In genomic region chr18:79399275-79400081, GRCh38 we compare ENCODE assay signal across 9 cellular contexts. TPM values are rescaled to one million over a fixed set of nuclear protein-coding genes. Genes with fewer than 3 reads are reported as not detected.
A peak's percentile ranks its signal among the peaks of the same experiment; 100 is the strongest.
DNase-seq lines count a peak whose midpoint lies in the region; ATAC-seq, FAIRE-seq and TF ChIP-seq lines count a peak whose summit lies in the region.
"Had no signal": no experiment of that assay in that cellular context is flagged by ENCODE, and none has a peak within 500 bp of the region (broad histone marks: within the 10 kb centered on the region; RNA-seq: fewer than 3 reads in every experiment).

No MANE protein-coding gene starts in this region.

- H3K27ac Mint-ChIP-seq in H9 (no peak overlapping the region), activated B cell treated with CpG ODN at 0.5 μM for 24 hours (peak overlapping the region; percentile 87)

- H3K27me3 Mint-ChIP-seq in H9 (ENCODE audit: low read depth) (peaks cover 53% of the 10 kb centered on the region), activated B cell treated with CpG ODN at 0.5 μM for 24 hours (no peaks in the 10 kb centered on the region)

- peak overlapping the region; percentile 40; the same call in 1 of the 2 replicates for H3K14ac ChIP-seq in H9 (ENCODE audit: insufficient read depth, low read length)

- POLR2A ChIA-PET in activated B cell treated with CpG ODN at 0.5 μM for 24 hours (lab: Charles Lee): interaction anchor here (0.7 to 4.0 kb wide), 5 partner anchors 36 to 124 kb away, joined by 3 to 38 read pairs (median 6); no protein-coding TSS in a partner anchor

- no peak overlapping the region for H3K56ac ChIP-seq in H9 (ENCODE audit: insufficient read length, low read depth, low read length)

- H3K4me1 Mint-ChIP-seq in H9 (peaks cover 0 to 17% of the 10 kb centered on the region in 2 experiments; a peak in 2 of 4 replicates), activated B cell treated with CpG ODN at 0.5 μM for 24 hours (peaks cover 65% of the 10 kb centered on the region)

- in situ Hi-C loops in GM13977 (cut with MboI; ENCODE audit: low pct_unique_long_range_greater_than_20kb, low sequenced_read_pairs, unreplicated experiment) (no loop called here), KBM-7 (cut with MboI; ENCODE audit: low pct_unique_long_range_greater_than_20kb, low sequenced_read_pairs) (loop anchor here (10.0 to 25.0 kb wide), 2 partner anchors 115 to 238 kb away; no protein-coding TSS in a partner anchor)

- no peak overlapping the region for H4K5ac ChIP-seq in H9 (ENCODE audit: insufficient read length, low read depth, low read length)

- no peak overlapping the region for H2AK5ac ChIP-seq in H9 (ENCODE audit: insufficient read length, low read length)

- WGBS in H9 (ENCODE audit: extremely low coverage, insufficient read length, low lambda C conversion rate): no CpG with 5 or more reads among the region's 79 CpGs

- no peaks in the 10 kb centered on the region for H4K20me1 ChIP-seq in H9 (ENCODE audit: control insufficient read depth, insufficient read depth, insufficient read length)

- no peak overlapping the region for H2AFZ ChIP-seq in H9 (ENCODE audit: low read length)

- H3K79me2 ChIP-seq in H9 (ENCODE audit: insufficient read depth, low read length): no peaks in the 10 kb centered on the region

- TF ChIP-seq CTCF in H9 (conservative IDR thresholded peaks at IDR 0.05) (no peak), activated B cell treated with CpG ODN at 0.5 μM for 24 hours (IDR thresholded peaks at IDR 0.05) (no peak), foreskin fibroblast (IDR thresholded peaks at IDR 0.05; ENCODE audit: low read depth, low read length) (no peak), retinal pigment epithelial cell (conservative IDR thresholded peaks at IDR 0.05; ENCODE audit: low read depth, low read length) (no peak), GM13977 (IDR thresholded peaks at IDR 0.05; ENCODE audit: extremely low read depth, insufficient read depth, missing control alignments) (no peak), D721Med (IDR thresholded peaks at IDR 0.05; ENCODE audit: insufficient read depth, missing control alignments) (no peak)

- H3K4me3 ChIP-seq in foreskin fibroblast (ENCODE audit: low read depth in 1 of 2, low read length in 2 of 2) (peak overlapping the region; percentile 45 to 50), retinal pigment epithelial cell (ENCODE audit: low read length) (peak overlapping the region; percentile 34)

- CTCF ChIA-PET in activated B cell treated with CpG ODN at 0.5 μM for 24 hours (lab: Charles Lee): interaction anchor here (4.3 kb wide), 1 partner anchor 19 kb away, joined by 16 read pairs; no protein-coding TSS in a partner anchor

- H3K23me2 ChIP-seq in H9 (ENCODE audit: insufficient read length, low read depth, low read length, poor library complexity, severe bottlenecking): peaks cover 12% of the 10 kb centered on the region

- ATAC-seq in activated B cell treated with CpG ODN at 0.5 μM for 24 hours (ENCODE audit: low read depth): peak; percentile 7
- ATAC-seq in GM21360 (IDR thresholded peaks at IDR 0.05; ENCODE audit: unreplicated experiment): no peak

- H3K4me3 Mint-ChIP-seq in H9 (peak overlapping the region; percentile 16 to 76), activated B cell treated with CpG ODN at 0.5 μM for 24 hours (peak overlapping the region; percentile 81)

- no peak overlapping the region for H3K9ac ChIP-seq in H9 (ENCODE audit: extremely low read depth, insufficient read length, low read length)

- peak overlapping the region; percentile 48 for H3K4me2 ChIP-seq in H9 (ENCODE audit: insufficient read depth, insufficient read length, low read length)

- no peak overlapping the region for H2BK12ac ChIP-seq in H9 (ENCODE audit: insufficient read length, low read depth, low read length)

- no peak overlapping the region for H3K23ac ChIP-seq in H9 (ENCODE audit: insufficient read length, low read depth, low read length)

- H2BK15ac ChIP-seq in H9 (ENCODE audit: low read depth, low read length): no peak overlapping the region

- intact Hi-C loops in activated B cell treated with CpG ODN at 0.5 μM for 24 hours (cut with micrococcal nuclease): loop anchor here (2.0 kb wide), 1 partner anchor 39 kb away; no protein-coding TSS in a partner anchor

- H3K9me3 ChIP-seq in H9 (ENCODE audit: control insufficient read depth, low read depth, low read length): no peaks in the 10 kb centered on the region

- H2BK20ac ChIP-seq in H9 (ENCODE audit: low read depth, low read length, poor library complexity, severe bottlenecking): no peak overlapping the region

- no peak for FAIRE-seq in D721Med (lab: Jason Lieb, UNC)
- FAIRE-seq: TTC549 had no signal

- H2BK5ac ChIP-seq in H9 (ENCODE audit: insufficient read length, low read length): no peak overlapping the region

- no peak overlapping the region for H3K4ac ChIP-seq in H9 (ENCODE audit: low read depth, low read length)

- no peak overlapping the region for H3K18ac ChIP-seq in H9 (ENCODE audit: insufficient read length, low read depth, low read length)

- H3K27ac ChIP-seq in H9 (ENCODE audit: insufficient read length, low read depth, low read length): no peak overlapping the region

- no peaks in the 10 kb centered on the region for H3K4me1 ChIP-seq in H9 (ENCODE audit: insufficient read depth, low read length)

- H3K9me3 Mint-ChIP-seq in H9 (no peaks in the 10 kb centered on the region; a peak in 1 of 5 replicates), activated B cell treated with CpG ODN at 0.5 μM for 24 hours (no peaks in the 10 kb centered on the region)

- no peaks in the 10 kb centered on the region for H3K36me3 Mint-ChIP-seq in H9 (ENCODE audit: insufficient read depth in 1 of 3, low read depth in 3 of 3)
- H3K36me3 Mint-ChIP-seq in activated B cell treated with CpG ODN at 0.5 μM for 24 hours (ENCODE audit: low read depth): peaks cover 11% of the 10 kb centered on the region

- DNase-seq in H9 (no peak), activated B cell treated with CpG ODN at 0.5 μM for 24 hours (peak; percentile 55), foreskin fibroblast (no peak), retinal pigment epithelial cell (ENCODE audit: low read depth) (no peak), GM13977 (ENCODE audit: low spot score) (no peak), KBM-7 (no peak), D721Med (ENCODE audit: insufficient read length, low spot score) (no peak)

- no peak overlapping the region for H4K91ac ChIP-seq in H9 (ENCODE audit: insufficient read length, low read depth, low read length)

- no peak overlapping the region for H4K8ac ChIP-seq in H9 (replicated peaks; ENCODE audit: insufficient read length, low read depth, low read length)

- H3K79me1 ChIP-seq in H9 (ENCODE audit: insufficient read depth, low read depth, low read length, poor library complexity, severe bottlenecking): no peaks in the 10 kb centered on the region

- no peak overlapping the region for H3T11ph ChIP-seq in H9 (ENCODE audit: low read length)

- H2BK120ac ChIP-seq in H9 (ENCODE audit: low read depth, low read length, poor library complexity, severe bottlenecking): no peak overlapping the region

- H3K27me3 ChIP-seq in H9 (ENCODE audit: insufficient read depth, low read length): peaks cover 38% of the 10 kb centered on the region

RNA-seq across cellular contexts. Expression of gene NFATC1, which starts 3.7 kb away (rescaled TPM):
- 5.3 and 5.5 TPM in 2 replicates for total RNA-seq in H9 (2021)
- 49.0 and 52.6 TPM in 2 replicates for total RNA-seq in activated B cell treated with CpG ODN at 0.5 μM for 24 hours
